In the genomic region with DNA sequence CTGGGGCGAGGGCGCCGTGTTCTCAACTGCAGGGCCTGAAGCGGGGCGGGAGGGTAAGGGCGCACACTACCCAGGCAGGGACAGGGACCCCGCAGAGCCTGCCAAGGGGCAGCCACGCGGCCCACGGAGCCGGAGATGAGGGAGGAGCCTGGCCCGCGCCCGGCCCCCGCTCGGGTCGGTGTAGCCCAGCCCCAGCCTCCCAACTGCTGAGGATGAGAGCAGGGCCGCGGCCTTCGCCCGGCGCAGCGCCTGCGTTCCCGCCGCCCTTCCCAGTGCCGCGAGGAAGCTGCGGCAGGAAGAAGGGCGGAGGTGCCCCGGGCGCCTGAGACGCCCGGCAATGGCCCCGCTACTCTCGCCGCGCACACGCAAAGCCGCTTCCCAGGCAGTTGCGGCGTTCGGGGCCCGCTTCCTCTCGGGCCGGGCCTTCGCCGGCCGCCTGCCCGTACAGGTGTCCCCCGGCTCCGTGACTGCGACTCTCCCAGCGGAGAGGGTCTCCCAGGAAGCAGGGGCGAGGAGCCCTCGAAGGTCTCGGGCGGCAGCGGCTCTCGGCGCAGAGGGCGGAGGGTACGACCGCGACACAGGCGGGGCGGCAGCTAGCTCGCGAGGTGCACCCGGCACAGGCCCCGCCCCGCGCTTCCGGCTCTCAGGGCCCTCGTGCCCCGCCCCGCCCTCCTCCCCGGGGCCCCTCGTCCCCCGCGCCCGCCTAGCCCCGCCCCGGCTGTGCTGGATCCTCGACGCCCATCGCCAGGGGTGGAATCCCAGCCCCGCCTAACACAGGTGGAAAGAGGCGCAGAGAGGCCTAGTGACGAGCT, we compare ENCODE assay signal across 1 cellular context.
A peak's percentile ranks its signal among the peaks of the same experiment; 100 is the strongest.
TF ChIP-seq lines count a peak whose summit lies in the region.

No MANE protein-coding gene starts in this region.

TF ChIP-seq in A549, 52 proteins besides CTCF, POLR2A, EP300 and RAD21 (continued from another document):
- TF ChIP-seq RFX5 (IDR thresholded peaks at IDR 0.05) (0 out of 2 replicates have a peak, but pooled peaks have one; percentile 23), TFCP2L1 (CRISPR knock-in tag; IDR thresholded peaks at IDR 0.05) (0 out of 2 replicates have a peak, but pooled peaks have one; percentile 39)
